ENCODE assay signal across 1 cellular context in the genomic region with DNA sequence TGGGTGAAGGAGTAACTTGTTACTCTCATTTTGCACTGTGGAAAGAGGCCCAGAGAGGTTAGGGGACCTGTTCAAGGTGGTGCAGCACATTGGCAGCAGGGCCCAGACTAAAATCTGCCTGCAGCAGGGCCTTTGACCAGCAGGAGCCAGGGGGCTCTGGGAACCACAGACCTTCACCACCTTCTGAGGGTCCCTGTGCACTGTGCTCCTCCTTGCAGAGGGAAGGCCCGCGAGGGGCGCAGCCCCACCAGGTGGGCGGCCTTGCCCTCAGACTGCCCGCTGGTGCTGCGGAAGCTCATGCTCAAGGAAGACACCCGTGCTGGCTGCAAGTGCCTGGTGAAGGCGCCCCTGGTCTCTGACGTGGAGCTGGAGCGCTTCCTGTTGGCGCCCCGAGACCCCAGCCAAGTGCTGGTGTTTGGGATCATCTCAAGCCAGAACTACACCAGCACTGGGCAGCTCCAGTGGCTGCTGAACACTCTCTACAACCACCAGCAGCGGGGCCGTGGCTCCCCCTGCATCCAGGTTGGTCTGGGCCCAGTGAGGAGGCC.
TF ChIP-seq lines count a peak whose summit lies in the region.

No MANE protein-coding gene starts in this region.

TF ChIP-seq in GM23338, 12 proteins besides CTCF, POLR2A, EP300 and RAD21:
- TF ChIP-seq, protein P1, sequence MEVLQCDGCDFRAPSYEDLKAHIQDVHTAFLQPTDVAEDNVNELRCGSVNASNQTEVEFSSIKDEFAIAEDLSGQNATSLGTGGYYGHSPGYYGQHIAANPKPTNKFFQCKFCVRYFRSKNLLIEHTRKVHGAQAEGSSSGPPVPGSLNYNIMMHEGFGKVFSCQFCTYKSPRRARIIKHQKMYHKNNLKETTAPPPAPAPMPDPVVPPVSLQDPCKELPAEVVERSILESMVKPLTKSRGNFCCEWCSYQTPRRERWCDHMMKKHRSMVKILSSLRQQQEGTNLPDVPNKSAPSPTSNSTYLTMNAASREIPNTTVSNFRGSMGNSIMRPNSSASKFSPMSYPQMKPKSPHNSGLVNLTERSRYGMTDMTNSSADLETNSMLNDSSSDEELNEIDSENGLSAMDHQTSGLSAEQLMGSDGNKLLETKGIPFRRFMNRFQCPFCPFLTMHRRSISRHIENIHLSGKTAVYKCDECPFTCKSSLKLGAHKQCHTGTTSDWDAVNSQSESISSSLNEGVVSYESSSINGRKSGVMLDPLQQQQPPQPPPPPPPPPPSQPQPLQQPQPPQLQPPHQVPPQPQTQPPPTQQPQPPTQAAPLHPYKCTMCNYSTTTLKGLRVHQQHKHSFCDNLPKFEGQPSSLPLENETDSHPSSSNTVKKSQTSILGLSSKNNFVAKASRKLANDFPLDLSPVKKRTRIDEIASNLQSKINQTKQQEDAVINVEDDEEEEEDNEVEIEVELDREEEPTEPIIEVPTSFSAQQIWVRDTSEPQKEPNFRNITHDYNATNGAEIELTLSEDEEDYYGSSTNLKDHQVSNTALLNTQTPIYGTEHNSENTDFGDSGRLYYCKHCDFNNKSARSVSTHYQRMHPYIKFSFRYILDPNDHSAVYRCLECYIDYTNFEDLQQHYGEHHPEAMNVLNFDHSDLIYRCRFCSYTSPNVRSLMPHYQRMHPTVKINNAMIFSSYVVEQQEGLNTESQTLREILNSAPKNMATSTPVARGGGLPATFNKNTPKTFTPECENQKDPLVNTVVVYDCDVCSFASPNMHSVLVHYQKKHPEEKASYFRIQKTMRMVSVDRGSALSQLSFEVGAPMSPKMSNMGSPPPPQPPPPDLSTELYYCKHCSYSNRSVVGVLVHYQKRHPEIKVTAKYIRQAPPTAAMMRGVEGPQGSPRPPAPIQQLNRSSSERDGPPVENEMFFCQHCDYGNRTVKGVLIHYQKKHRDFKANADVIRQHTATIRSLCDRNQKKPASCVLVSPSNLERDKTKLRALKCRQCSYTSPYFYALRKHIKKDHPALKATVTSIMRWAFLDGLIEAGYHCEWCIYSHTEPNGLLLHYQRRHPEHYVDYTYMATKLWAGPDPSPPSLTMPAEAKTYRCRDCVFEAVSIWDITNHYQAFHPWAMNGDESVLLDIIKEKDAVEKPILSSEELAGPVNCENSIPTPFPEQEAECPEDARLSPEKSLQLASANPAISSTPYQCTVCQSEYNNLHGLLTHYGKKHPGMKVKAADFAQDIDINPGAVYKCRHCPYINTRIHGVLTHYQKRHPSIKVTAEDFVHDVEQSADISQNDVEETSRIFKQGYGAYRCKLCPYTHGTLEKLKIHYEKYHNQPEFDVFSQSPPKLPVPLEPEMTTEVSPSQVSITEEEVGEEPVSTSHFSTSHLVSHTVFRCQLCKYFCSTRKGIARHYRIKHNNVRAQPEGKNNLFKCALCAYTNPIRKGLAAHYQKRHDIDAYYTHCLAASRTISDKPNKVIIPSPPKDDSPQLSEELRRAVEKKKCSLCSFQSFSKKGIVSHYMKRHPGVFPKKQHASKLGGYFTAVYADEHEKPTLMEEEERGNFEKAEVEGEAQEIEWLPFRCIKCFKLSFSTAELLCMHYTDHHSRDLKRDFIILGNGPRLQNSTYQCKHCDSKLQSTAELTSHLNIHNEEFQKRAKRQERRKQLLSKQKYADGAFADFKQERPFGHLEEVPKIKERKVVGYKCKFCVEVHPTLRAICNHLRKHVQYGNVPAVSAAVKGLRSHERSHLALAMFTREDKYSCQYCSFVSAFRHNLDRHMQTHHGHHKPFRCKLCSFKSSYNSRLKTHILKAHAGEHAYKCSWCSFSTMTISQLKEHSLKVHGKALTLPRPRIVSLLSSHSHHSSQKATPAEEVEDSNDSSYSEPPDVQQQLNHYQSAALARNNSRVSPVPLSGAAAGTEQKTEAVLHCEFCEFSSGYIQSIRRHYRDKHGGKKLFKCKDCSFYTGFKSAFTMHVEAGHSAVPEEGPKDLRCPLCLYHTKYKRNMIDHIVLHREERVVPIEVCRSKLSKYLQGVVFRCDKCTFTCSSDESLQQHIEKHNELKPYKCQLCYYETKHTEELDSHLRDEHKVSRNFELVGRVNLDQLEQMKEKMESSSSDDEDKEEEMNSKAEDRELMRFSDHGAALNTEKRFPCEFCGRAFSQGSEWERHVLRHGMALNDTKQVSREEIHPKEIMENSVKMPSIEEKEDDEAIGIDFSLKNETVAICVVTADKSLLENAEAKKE (CRISPR knock-in tag; IDR thresholded peaks at IDR 0.05), result no peak
- TF ChIP-seq, protein P2, sequence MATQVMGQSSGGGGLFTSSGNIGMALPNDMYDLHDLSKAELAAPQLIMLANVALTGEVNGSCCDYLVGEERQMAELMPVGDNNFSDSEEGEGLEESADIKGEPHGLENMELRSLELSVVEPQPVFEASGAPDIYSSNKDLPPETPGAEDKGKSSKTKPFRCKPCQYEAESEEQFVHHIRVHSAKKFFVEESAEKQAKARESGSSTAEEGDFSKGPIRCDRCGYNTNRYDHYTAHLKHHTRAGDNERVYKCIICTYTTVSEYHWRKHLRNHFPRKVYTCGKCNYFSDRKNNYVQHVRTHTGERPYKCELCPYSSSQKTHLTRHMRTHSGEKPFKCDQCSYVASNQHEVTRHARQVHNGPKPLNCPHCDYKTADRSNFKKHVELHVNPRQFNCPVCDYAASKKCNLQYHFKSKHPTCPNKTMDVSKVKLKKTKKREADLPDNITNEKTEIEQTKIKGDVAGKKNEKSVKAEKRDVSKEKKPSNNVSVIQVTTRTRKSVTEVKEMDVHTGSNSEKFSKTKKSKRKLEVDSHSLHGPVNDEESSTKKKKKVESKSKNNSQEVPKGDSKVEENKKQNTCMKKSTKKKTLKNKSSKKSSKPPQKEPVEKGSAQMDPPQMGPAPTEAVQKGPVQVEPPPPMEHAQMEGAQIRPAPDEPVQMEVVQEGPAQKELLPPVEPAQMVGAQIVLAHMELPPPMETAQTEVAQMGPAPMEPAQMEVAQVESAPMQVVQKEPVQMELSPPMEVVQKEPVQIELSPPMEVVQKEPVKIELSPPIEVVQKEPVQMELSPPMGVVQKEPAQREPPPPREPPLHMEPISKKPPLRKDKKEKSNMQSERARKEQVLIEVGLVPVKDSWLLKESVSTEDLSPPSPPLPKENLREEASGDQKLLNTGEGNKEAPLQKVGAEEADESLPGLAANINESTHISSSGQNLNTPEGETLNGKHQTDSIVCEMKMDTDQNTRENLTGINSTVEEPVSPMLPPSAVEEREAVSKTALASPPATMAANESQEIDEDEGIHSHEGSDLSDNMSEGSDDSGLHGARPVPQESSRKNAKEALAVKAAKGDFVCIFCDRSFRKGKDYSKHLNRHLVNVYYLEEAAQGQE (IDR thresholded peaks at IDR 0.05; ENCODE audit: unreplicated experiment), result no peak
- TF ChIP-seq NANOG (IDR thresholded peaks at IDR 0.05; ENCODE audit: borderline replicate concordance) (no peak), CREB1 (CRISPR knock-in tag; IDR thresholded peaks at IDR 0.05; ENCODE audit: low read depth) (no peak), EZH2 (IDR thresholded peaks at IDR 0.05; ENCODE audit: low read depth, unreplicated experiment) (no peak)
- TF ChIP-seq, protein P3, sequence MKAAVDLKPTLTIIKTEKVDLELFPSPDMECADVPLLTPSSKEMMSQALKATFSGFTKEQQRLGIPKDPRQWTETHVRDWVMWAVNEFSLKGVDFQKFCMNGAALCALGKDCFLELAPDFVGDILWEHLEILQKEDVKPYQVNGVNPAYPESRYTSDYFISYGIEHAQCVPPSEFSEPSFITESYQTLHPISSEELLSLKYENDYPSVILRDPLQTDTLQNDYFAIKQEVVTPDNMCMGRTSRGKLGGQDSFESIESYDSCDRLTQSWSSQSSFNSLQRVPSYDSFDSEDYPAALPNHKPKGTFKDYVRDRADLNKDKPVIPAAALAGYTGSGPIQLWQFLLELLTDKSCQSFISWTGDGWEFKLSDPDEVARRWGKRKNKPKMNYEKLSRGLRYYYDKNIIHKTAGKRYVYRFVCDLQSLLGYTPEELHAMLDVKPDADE (IDR thresholded peaks at IDR 0.05), result no peak
